In the genomic region with DNA sequence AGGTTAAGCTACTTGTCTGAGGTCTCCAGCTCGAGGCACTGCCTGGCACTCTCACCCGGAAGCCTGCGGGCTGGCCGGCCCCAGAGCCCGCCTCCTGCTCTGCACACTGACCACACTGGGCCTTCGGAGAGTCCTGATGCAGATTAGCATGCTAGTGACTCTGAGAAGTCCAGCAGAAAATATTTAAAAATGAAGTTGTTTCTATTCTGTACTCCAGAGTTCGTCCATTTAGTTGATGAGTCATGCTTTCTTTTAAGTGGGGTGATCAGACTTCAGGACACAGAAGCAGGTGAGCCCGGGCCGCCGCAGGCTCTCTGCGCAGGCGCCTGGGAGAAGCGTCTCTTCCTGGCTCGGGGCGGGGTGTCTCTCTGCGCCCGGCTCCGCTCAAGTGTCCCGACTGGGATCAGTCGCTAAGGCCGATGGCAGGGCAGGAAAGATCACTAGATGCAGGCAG, we compare ENCODE assay signal across 7 cellular contexts. TPM values are rescaled to one million over a fixed set of nuclear protein-coding genes. Genes with fewer than 3 reads are reported as not detected.
DNase-seq lines count a peak whose midpoint lies in the region; ATAC-seq and TF ChIP-seq lines count a peak whose summit lies in the region.

No MANE protein-coding gene starts in this region.

- peaks cover 0 to 1% (median 0%) of the 10 kb centered on the region in 4 donors for H3K4me1 Mint-ChIP-seq in naive thymus-derived CD8-positive, alpha-beta T cell

- peaks cover 0 to 6% of the 10 kb centered on the region in 2 donors for H3K4me1 ChIP-seq in duodenal mucosa (ENCODE audit: control insufficient read depth in 1 of 2, insufficient read depth in 2 of 2, low read length in 2 of 2)
- peaks cover 9% of the 10 kb centered on the region for H3K4me1 ChIP-seq in vagina

- H3K9ac ChIP-seq in SK-N-MC (ENCODE audit: insufficient read length): no peak overlapping the region
- H3K9ac ChIP-seq in duodenal mucosa (ENCODE audit: low read depth in 1 of 2, low read length in 2 of 2): no peak overlapping the region

- H3K27ac ChIP-seq in SK-N-MC: no peak overlapping the region
- no peak overlapping the region for H3K27ac ChIP-seq in duodenal mucosa (ENCODE audit: low read depth, low read length)
- peak overlapping the region; percentile 9 for H3K27ac ChIP-seq in vagina

- H3K27me3 ChIP-seq in H7 (ENCODE audit: control insufficient read depth, insufficient read depth, low read length) (no peaks in the 10 kb centered on the region), duodenal mucosa (ENCODE audit: control insufficient read depth in 1 of 2, insufficient read depth in 2 of 2, low read length in 2 of 2) (peaks cover 0 to 2% of the 10 kb centered on the region in 2 donors), vagina (no peaks in the 10 kb centered on the region)

- DNase-seq in H7 (peak; percentile 47), SK-N-MC (ENCODE audit: low read depth, low spot score) (no peak), vagina (ENCODE audit: extremely low spot score in 2 of 2) (no peak), NCI-H146 (lab: John Stamatoyannopoulos, UW) (no peak), UCSD-AML1 (lab: John Stamatoyannopoulos, UW; ENCODE audit: unreplicated experiment) (no peak)
- DNase-seq in naive thymus-derived CD8-positive, alpha-beta T cell: peak in 2 of 10 donors; percentile 9 to 24

- no peaks in the 10 kb centered on the region for H3K36me3 Mint-ChIP-seq in naive thymus-derived CD8-positive, alpha-beta T cell

- no peaks in the 10 kb centered on the region for H3K9me3 Mint-ChIP-seq in naive thymus-derived CD8-positive, alpha-beta T cell

- intact Hi-C loops in vagina (cut with DNase I): no loop called here

- POLR2A ChIA-PET in naive thymus-derived CD8-positive, alpha-beta T cell (lab: Charles Lee): no interaction called here

- peak in 1 of 2 donors; percentile 50 for ATAC-seq in naive thymus-derived CD8-positive, alpha-beta T cell

- H3K36me3 ChIP-seq in H7 (replicated peaks; ENCODE audit: control insufficient read depth, insufficient read depth, low read length) (no peaks in the 10 kb centered on the region), SK-N-MC (ENCODE audit: insufficient read depth, low read length) (no peaks in the 10 kb centered on the region), duodenal mucosa (ENCODE audit: control insufficient read depth in 1 of 2, insufficient read depth in 2 of 2, low read length in 2 of 2) (no peaks in the 10 kb centered on the region), vagina (no peaks in the 10 kb centered on the region)

- no peak overlapping the region for H3K4me3 ChIP-seq in H7 (ENCODE audit: insufficient read depth, low read depth, low read length)
- peak overlapping the region; percentile 28 for H3K4me3 ChIP-seq in SK-N-MC
- H3K4me3 ChIP-seq in duodenal mucosa (ENCODE audit: low read depth in 1 of 2, low read length in 2 of 2): peak overlapping the region; percentile 55 to 58
- H3K4me3 ChIP-seq in vagina: peak overlapping the region; percentile 2 to 21

- no peak for TF ChIP-seq CTCF in vagina (IDR thresholded peaks at IDR 0.05)

- TF ChIP-seq POLR2A in vagina (IDR thresholded peaks at IDR 0.05): no peak

- H3K27ac Mint-ChIP-seq in naive thymus-derived CD8-positive, alpha-beta T cell: peak overlapping the region in 2 of 10 donors; percentile 51 to 57

- peak overlapping the region in 9 of 10 donors; percentile 19 to 75 (median 52) for H3K4me3 Mint-ChIP-seq in naive thymus-derived CD8-positive, alpha-beta T cell

- H3K9me3 ChIP-seq in SK-N-MC (ENCODE audit: low read depth, low read length) (no peaks in the 10 kb centered on the region), duodenal mucosa (ENCODE audit: control insufficient read depth in 1 of 2, low read length in 2 of 2) (no peaks in the 10 kb centered on the region), vagina (no peaks in the 10 kb centered on the region)

- H3K27me3 Mint-ChIP-seq in naive thymus-derived CD8-positive, alpha-beta T cell: peaks cover 5 to 41% (median 19%) of the 10 kb centered on the region in 5 donors

RNA-seq across cellular contexts. Expression of gene FAM240B, which starts 32.5 kb away (rescaled TPM):
- total RNA-seq in H7 (2014; rRNA removed; shearing (Covaris generic)): not detected in 2 replicates
- not detected for total RNA-seq in naive thymus-derived CD8-positive, alpha-beta T cell
- polyA plus RNA-seq in naive thymus-derived CD8-positive, alpha-beta T cell: not detected
- total RNA-seq in vagina: not detected
